In genomic region chr6:33983109-33983475, GRCh38 we compare ENCODE assay signal across 10 cellular contexts.
DNase-seq lines count a peak whose midpoint lies in the region; ATAC-seq and TF ChIP-seq lines count a peak whose summit lies in the region.
"Had no signal": no experiment of that assay in that cellular context is flagged by ENCODE, and none has a peak within 500 bp of the region (broad histone marks: within the 10 kb centered on the region; RNA-seq: fewer than 3 reads in every experiment).

No MANE protein-coding gene starts in this region.

- H3K27me3 Mint-ChIP-seq in chondrocyte (ENCODE audit: low read depth): peaks cover 2% of the 10 kb centered on the region

- peak overlapping the region; percentile 22 for H3K9ac ChIP-seq in mucosa of stomach (ENCODE audit: low read length)

- peak; percentile 14 for TF ChIP-seq CTCF in chondrocyte (IDR thresholded peaks at IDR 0.05)
- TF ChIP-seq CTCF in esophagus squamous epithelium (IDR thresholded peaks at IDR 0.05): peak in 2 of 6 experiments; percentile 7 to 14
- no peak for TF ChIP-seq CTCF in ascending aorta (IDR thresholded peaks at IDR 0.05)

- no peak overlapping the region for H3K27ac Mint-ChIP-seq in chondrocyte (ENCODE audit: unreplicated experiment)
- H3K27ac Mint-ChIP-seq: activated T-helper 2 cell treated with anti-CD3 and anti-CD28 coated beads, Interferon-gamma antibody, Interleukin-2, Interleukin-4, amounts not matched to agents 10 μg/mL and 5 μg/mL and 100 μg/mL, durations not matched to agents 14 hours and 24 hours and 36 hours had no signal

- H3K36me3 Mint-ChIP-seq in chondrocyte (ENCODE audit: low read depth): no peaks in the 10 kb centered on the region

- 12 to 31% methylated on average over 10 of the region's 10 CpGs for WGBS in esophagus squamous epithelium, 2 donors

- ATAC-seq in GM21423 (IDR thresholded peaks at IDR 0.05; ENCODE audit: unreplicated experiment) (no peak), GM21526 (IDR thresholded peaks at IDR 0.05; ENCODE audit: low FRiP score, unreplicated experiment) (no peak)

- H3K4me1 ChIP-seq in mucosa of stomach (ENCODE audit: control insufficient read depth, insufficient read depth, low read length) (peaks cover 18% of the 10 kb centered on the region), esophagus squamous epithelium (peaks cover 0 to 11% (median 0%) of the 10 kb centered on the region in 3 donors), ascending aorta (no peaks in the 10 kb centered on the region)

- no peak overlapping the region for H3K4me3 Mint-ChIP-seq in chondrocyte (ENCODE audit: unreplicated experiment)

- intact Hi-C loops in esophagus squamous epithelium (cut with DNase I) (no loop called here), ascending aorta (cut with DNase I) (no loop called here)

- peaks cover 8% of the 10 kb centered on the region for H3K9me3 Mint-ChIP-seq in chondrocyte (ENCODE audit: low read depth)
- H3K9me3 Mint-ChIP-seq: activated T-helper 2 cell treated with anti-CD3 and anti-CD28 coated beads, Interferon-gamma antibody, Interleukin-2, Interleukin-4, amounts not matched to agents 10 μg/mL and 5 μg/mL and 100 μg/mL, durations not matched to agents 14 hours and 24 hours and 36 hours had no signal

- H3K9me3 ChIP-seq in mucosa of stomach (ENCODE audit: control insufficient read depth, low read length) (no peaks in the 10 kb centered on the region), esophagus squamous epithelium (no peaks in the 10 kb centered on the region), ascending aorta (no peaks in the 10 kb centered on the region)

- H3K36me3 ChIP-seq in mucosa of stomach (ENCODE audit: control insufficient read depth, insufficient read depth, low read length): no peaks in the 10 kb centered on the region
- no peaks in the 10 kb centered on the region for H3K36me3 ChIP-seq in esophagus squamous epithelium
- no peaks in the 10 kb centered on the region for H3K36me3 ChIP-seq in ascending aorta

- H3K27ac ChIP-seq in esophagus squamous epithelium (no peak overlapping the region), ascending aorta (no peak overlapping the region)

- DNase-seq in COLO668 (lab: John Stamatoyannopoulos, UW; ENCODE audit: unreplicated experiment): peak; percentile 23
- peak; percentile 43 for DNase-seq in LoVo (ENCODE audit: low spot score)
- DNase-seq in chondrocyte (ENCODE audit: low spot score): peak; percentile 60
- DNase-seq in esophagus squamous epithelium (lab: John Stamatoyannopoulos, UW): no peak
- DNase-seq in ascending aorta (ENCODE audit: low spot score in 2 of 2): no peak
- DNase-seq: NCI-H1048 had no signal

- TF ChIP-seq POLR2A in esophagus squamous epithelium (IDR thresholded peaks at IDR 0.05): no peak

- H3K27me3 ChIP-seq in mucosa of stomach (ENCODE audit: control insufficient read depth, insufficient read depth, low read length): no peaks in the 10 kb centered on the region
- peaks cover 0 to 9% (median 0%) of the 10 kb centered on the region in 4 donors for H3K27me3 ChIP-seq in esophagus squamous epithelium
- no peaks in the 10 kb centered on the region for H3K27me3 ChIP-seq in ascending aorta

- H3K4me1 Mint-ChIP-seq in chondrocyte (ENCODE audit: low read depth): no peaks in the 10 kb centered on the region

- H3K4me3 ChIP-seq in mucosa of stomach (ENCODE audit: low read length) (no peak overlapping the region), esophagus squamous epithelium (peak overlapping the region in 1 of 4 donors; percentile 18), ascending aorta (no peak overlapping the region)

Comparison
In these comparisons a context has a peak if more than half of its experiments do, and no peak if none do; other contexts are left out.
1. DNase-seq: peak in COLO668 (single experiment), LoVo (single experiment) and chondrocyte (single experiment); none in esophagus squamous epithelium (single experiment) and ascending aorta (0 of 2).